In genomic region chr19:19661675-19662251, GRCh38 we compare ENCODE assay signal across 8 cellular contexts. TPM values are rescaled to one million over a fixed set of nuclear protein-coding genes. Genes with fewer than 3 reads are reported as not detected.
A peak's percentile ranks its signal among the peaks of the same experiment; 100 is the strongest.
DNase-seq lines count a peak whose midpoint lies in the region; TF ChIP-seq lines count a peak whose summit lies in the region.

No MANE protein-coding gene starts in this region.

- H3K4me1 Mint-ChIP-seq in brain = peaks cover 24% of the 10 kb centered on the region

- peaks cover 0 to 4% (median 0%) of the 10 kb centered on the region in 5 experiments for H3K9me3 Mint-ChIP-seq in brain

- DNase-seq in activated CD4-positive, alpha-beta T cell treated with anti-CD3 and anti-CD28 coated beads for 48 hours = peak; percentile 57
- no peak for DNase-seq in activated CD4-positive, alpha-beta T cell treated with anti-CD3 and anti-CD28 coated beads for 4 hours
- DNase-seq in HEK293T (ENCODE audit: extremely low spot score) (peak; percentile 5), NOMO-1 treated with dmso at 0.1 percent for 144 hours (lab: John Stamatoyannopoulos, UW; ENCODE audit: unreplicated experiment) (peak; percentile 88), HuH-7 (ENCODE audit: low spot score) (no peak), putamen (ENCODE audit: low spot score) (no peak)

- H3K27me3 Mint-ChIP-seq in brain = peaks cover 4% of the 10 kb centered on the region

- H3K9ac ChIP-seq in rectal smooth muscle tissue (ENCODE audit: low read length) = no peak overlapping the region

- H3K27ac ChIP-seq in rectal smooth muscle tissue (ENCODE audit: low read depth, low read length) = no peak overlapping the region

- peak overlapping the region; percentile 78 for H3K4me3 ChIP-seq in rectal smooth muscle tissue (ENCODE audit: low read length)

- no peak for TF ChIP-seq CTCF in brain (conservative IDR thresholded peaks at IDR 0.05)

- no peaks in the 10 kb centered on the region for H3K27me3 ChIP-seq in rectal smooth muscle tissue (ENCODE audit: control insufficient read depth, insufficient read depth, low read length)

- POLR2A ChIA-PET in HEK293T (lab: Yijun Ruan, JAX) = interaction anchor here (1.3 to 1.7 kb wide), 2 partner anchors 10 to 44 kb away, joined by 3 to 7 read pairs; no protein-coding TSS in a partner anchor

- H3K4me3 Mint-ChIP-seq in brain = peak overlapping the region; percentile 89 to 97 (median 93)

- no peaks in the 10 kb centered on the region for H3K4me1 ChIP-seq in rectal smooth muscle tissue (ENCODE audit: control insufficient read depth, insufficient read depth, low read length)

- peak overlapping the region in 4 of 5 experiments; percentile 31 to 98 (median 79) for H3K27ac Mint-ChIP-seq in brain

- CTCF ChIA-PET in HEK293T (lab: Yijun Ruan, JAX) = no interaction called here

- H3K36me3 ChIP-seq in rectal smooth muscle tissue (ENCODE audit: control insufficient read depth, insufficient read depth, low read length) = peaks cover 24% of the 10 kb centered on the region

- peaks cover 26% of the 10 kb centered on the region for H3K36me3 Mint-ChIP-seq in brain

TF ChIP-seq in HEK293T, 16 proteins besides CTCF, POLR2A, EP300 and RAD21:
- TF ChIP-seq TARDBP (IDR thresholded peaks at IDR 0.05) (no peak), L3MBTL2 (conservative IDR thresholded peaks at IDR 0.05) (no peak), ARNT (IDR thresholded peaks at IDR 0.05) (no peak), LEF1 (IDR thresholded peaks at IDR 0.05; ENCODE audit: borderline replicate concordance) (no peak), HDGF (IDR thresholded peaks at IDR 0.05; ENCODE audit: borderline replicate concordance) (no peak), CTBP1 (IDR thresholded peaks at IDR 0.05; ENCODE audit: borderline replicate concordance) (no peak)

RNA-seq across cellular contexts. Expression of gene ATP13A1, which starts 1.7 kb away (rescaled TPM):
- polyA plus RNA-seq in brain (ENCODE audit: insufficient read depth, low read depth, low replicate concordance) = 27.4 TPM

RNA-seq across cellular contexts. Expression of gene ZNF101, which starts 6.9 kb away (rescaled TPM):
- 5.8 TPM for polyA plus RNA-seq in brain (ENCODE audit: insufficient read depth, low read depth, low replicate concordance)

RNA-seq across cellular contexts. Expression of gene GMIP, which starts 18.3 kb away (rescaled TPM):
- 13.6 TPM for polyA plus RNA-seq in brain (ENCODE audit: insufficient read depth, low read depth, low replicate concordance)

RNA-seq across cellular contexts. Expression of gene LPAR2, which starts 33.7 kb away (rescaled TPM):
- polyA plus RNA-seq in brain (ENCODE audit: insufficient read depth, low read depth, low replicate concordance) = 17.6 TPM

RNA-seq across cellular contexts. Expression of gene PBX4, which starts 43.3 kb away (rescaled TPM):
- 5.2 TPM for polyA plus RNA-seq in brain (ENCODE audit: insufficient read depth, low read depth, low replicate concordance)

Comparison
In these comparisons a context has a peak if more than half of its experiments do, and no peak if none do; other contexts are left out.
1. DNase-seq: peak in activated CD4-positive, alpha-beta T cell treated with anti-CD3 and anti-CD28 coated beads for 48 hours (single experiment), HEK293T (single experiment) and NOMO-1 treated with dmso at 0.1 percent for 144 hours (single experiment); none in activated CD4-positive, alpha-beta T cell treated with anti-CD3 and anti-CD28 coated beads for 4 hours (0 of 2), HuH-7 (single experiment) and putamen (single experiment).